Comparison of ENCODE assay signal across 1 cellular context in genomic region chr1:109263597-109264378, GRCh38.
TF ChIP-seq lines count a peak whose summit lies in the region.

No MANE protein-coding gene starts in this region.

TF ChIP-seq in HepG2, 621 proteins besides CTCF, POLR2A, EP300 and RAD21 (continued from another document):
- 0 out of 2 replicates have a peak, but pooled peaks have one; percentile 53 for TF ChIP-seq ZNF138 (CRISPR knock-in tag; IDR thresholded peaks at IDR 0.05; ENCODE audit: low read depth)
- no peak for TF ChIP-seq ZNF616 (CRISPR knock-in tag; IDR thresholded peaks at IDR 0.05; ENCODE audit: low read depth)
- TF ChIP-seq ZNF703 (CRISPR knock-in tag; IDR thresholded peaks at IDR 0.05; ENCODE audit: borderline replicate concordance) = no peak
- TF ChIP-seq ZZZ3 (CRISPR knock-in tag; IDR thresholded peaks at IDR 0.05; ENCODE audit: borderline replicate concordance) = peak; percentile 54; the same call in 1 of the 2 replicates
- TF ChIP-seq ZNF142 (CRISPR knock-in tag; IDR thresholded peaks at IDR 0.05) = no peak
- TF ChIP-seq, protein P1, sequence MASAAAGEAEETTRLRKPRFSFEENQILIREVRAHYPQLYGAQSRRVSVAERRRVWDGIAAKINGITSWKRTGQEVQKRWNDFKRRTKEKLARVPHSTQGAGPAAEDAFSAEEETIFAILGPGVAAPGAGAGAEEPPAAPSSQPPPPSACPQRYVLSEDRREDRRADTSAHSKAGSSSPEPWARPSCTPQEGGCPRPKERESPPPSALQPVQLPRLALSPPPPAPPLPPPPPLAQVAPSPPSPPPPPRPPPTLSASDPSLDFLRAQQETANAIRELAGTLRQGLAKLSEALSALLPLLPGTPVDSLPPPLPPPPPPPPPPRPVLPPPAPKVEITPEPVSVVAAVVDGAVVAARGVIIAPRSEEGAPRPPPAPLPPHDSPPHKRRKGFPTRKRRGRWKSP (CRISPR knock-in tag; IDR thresholded peaks at IDR 0.05) = 0 out of 2 replicates have a peak, but pooled peaks have one; percentile 53
- no peak for TF ChIP-seq ZNF550 (CRISPR knock-in tag; IDR thresholded peaks at IDR 0.05; ENCODE audit: borderline replicate concordance)
- TF ChIP-seq NFATC3 (CRISPR knock-in tag; IDR thresholded peaks at IDR 0.05) = no peak
- no peak for TF ChIP-seq SOX6 (IDR thresholded peaks at IDR 0.05)
- TF ChIP-seq SOX6 (CRISPR knock-in tag; IDR thresholded peaks at IDR 0.05) = peak; percentile 92
- TF ChIP-seq ZNF160 (CRISPR knock-in tag; IDR thresholded peaks at IDR 0.05) = no peak; the same call in 1 of the 2 replicates
- TF ChIP-seq NCOR1 (IDR thresholded peaks at IDR 0.05; ENCODE audit: borderline replicate concordance, low read length) = no peak
- TF ChIP-seq ZFP82 (CRISPR knock-in tag; IDR thresholded peaks at IDR 0.05; ENCODE audit: borderline replicate concordance) = no peak
TF ChIP-seq in HepG2: peak in this region for 279.
